ENCODE assay signal across 10 cellular contexts in genomic region chr10:13708256-13708990, GRCh38.
DNase-seq lines count a peak whose midpoint lies in the region; ATAC-seq and TF ChIP-seq lines count a peak whose summit lies in the region.
"Had no signal": no experiment of that assay in that cellular context is flagged by ENCODE, and none has a peak within 500 bp of the region (broad histone marks: within the 10 kb centered on the region; RNA-seq: fewer than 3 reads in every experiment).

No MANE protein-coding gene starts in this region.

- WGBS in IMR-90 (ENCODE audit: extremely low coverage in 2 of 2, insufficient read length in 1 of 2), 2 experiments: 100% methylated on average over 1 of the region's 8 CpGs; no CpG with 5 or more reads in 1 of the 2 experiments

- H2AK5ac ChIP-seq in IMR-90 (ENCODE audit: low read depth, low read length): peak overlapping the region; percentile 93

- H3K27ac ChIP-seq in IMR-90 (ENCODE audit: insufficient read depth, low read length): peak overlapping the region; percentile 92
- H3K27ac ChIP-seq in naive thymus-derived CD4-positive, alpha-beta T cell (ENCODE audit: low read depth, low read length): no peak overlapping the region

- TF ChIP-seq CTCF in AG10803 (conservative IDR thresholded peaks at IDR 0.05; ENCODE audit: low read length) (no peak), IMR-90 (conservative IDR thresholded peaks at IDR 0.05; ENCODE audit: low read depth, low read length) (no peak)

- no peaks in the 10 kb centered on the region for H3K9me3 Mint-ChIP-seq in dendritic cell treated with granulocyte-macrophage colony-stimulating factor and Interleukin-4, amounts not matched to agents 40 ng/mL and 50 ng/mL, for 4 days
- no peaks in the 10 kb centered on the region for H3K9me3 Mint-ChIP-seq in naive thymus-derived CD4-positive, alpha-beta T cell
- no peaks in the 10 kb centered on the region for H3K9me3 Mint-ChIP-seq in effector memory CD8-positive, alpha-beta T cell
- H3K9me3 Mint-ChIP-seq: activated CD4-positive, alpha-beta memory T cell treated with anti-CD3 and anti-CD28 coated beads, Interleukin-2, amount 10 ng/mL, durations not matched to agents 7 days and 5 days had no signal

- H3K9me1 ChIP-seq in IMR-90 (ENCODE audit: insufficient read depth, low read length): peaks cover 18% of the 10 kb centered on the region; the same call in 1 of the 2 replicates

- dilution Hi-C loops in IMR-90 (cut with HindIII; ENCODE audit: low sequenced_read_pairs, unreplicated experiment): no loop called here

- H3K36me3 Mint-ChIP-seq in dendritic cell treated with granulocyte-macrophage colony-stimulating factor and Interleukin-4, amounts not matched to agents 40 ng/mL and 50 ng/mL, for 4 days (ENCODE audit: low read depth): peaks cover 12% of the 10 kb centered on the region
- H3K36me3 Mint-ChIP-seq in naive thymus-derived CD4-positive, alpha-beta T cell: peaks cover 0 to 3% (median 0%) of the 10 kb centered on the region in 5 donors
- H3K36me3 Mint-ChIP-seq in effector memory CD8-positive, alpha-beta T cell (ENCODE audit: insufficient read depth): no peaks in the 10 kb centered on the region

- peaks cover 88% of the 10 kb centered on the region for H3K4me1 Mint-ChIP-seq in dendritic cell treated with granulocyte-macrophage colony-stimulating factor and Interleukin-4, amounts not matched to agents 40 ng/mL and 50 ng/mL, for 4 days (ENCODE audit: low read depth)
- peaks cover 10 to 30% (median 21%) of the 10 kb centered on the region in 7 donors for H3K4me1 Mint-ChIP-seq in naive thymus-derived CD4-positive, alpha-beta T cell
- peaks cover 16% of the 10 kb centered on the region in 2 donors for H3K4me1 Mint-ChIP-seq in effector memory CD8-positive, alpha-beta T cell (ENCODE audit: low read depth in 2 of 2)

- peak overlapping the region; percentile 24 for H3K4me3 Mint-ChIP-seq in dendritic cell treated with granulocyte-macrophage colony-stimulating factor and Interleukin-4, amounts not matched to agents 40 ng/mL and 50 ng/mL, for 4 days
- H3K4me3 Mint-ChIP-seq in naive thymus-derived CD4-positive, alpha-beta T cell: peak overlapping the region in 9 of 10 donors; percentile 48 to 87 (median 79)
- H3K4me3 Mint-ChIP-seq in effector memory CD8-positive, alpha-beta T cell: peak overlapping the region in 1 of 2 donors; percentile 59

- peak overlapping the region; percentile 18 for H2AK9ac ChIP-seq in IMR-90 (replicated peaks; ENCODE audit: low read depth, low read length, poor library complexity)

- DNase-seq in AG10803 (ENCODE audit: low read depth) (no peak), IMR-90 (no peak), NCI-H2196 (lab: John Stamatoyannopoulos, UW; ENCODE audit: unreplicated experiment) (no peak)
- no peak for DNase-seq in naive thymus-derived CD4-positive, alpha-beta T cell
- no peak for DNase-seq in effector memory CD8-positive, alpha-beta T cell
- DNase-seq: activated CD4-positive, alpha-beta memory T cell treated with anti-CD3 and anti-CD28 coated beads, Interleukin-2, amount 10 ng/mL, durations not matched to agents 7 days and 5 days; left lung had no signal

- H3K27me3 ChIP-seq in IMR-90 (ENCODE audit: control insufficient read depth, insufficient read depth, low read length): no peaks in the 10 kb centered on the region
- H3K27me3 ChIP-seq in naive thymus-derived CD4-positive, alpha-beta T cell (ENCODE audit: control insufficient read depth in 2 of 2, insufficient read depth in 2 of 2, low read length in 2 of 2): peaks cover 2 to 4% of the 10 kb centered on the region in 2 donors
- H3K27me3 ChIP-seq: left lung had no signal

- H3K56ac ChIP-seq in IMR-90 (ENCODE audit: extremely low read depth, insufficient read depth, low read length): peak overlapping the region; percentile 86; the same call in 1 of the 2 replicates

- H4K91ac ChIP-seq in IMR-90 (ENCODE audit: insufficient read depth, low read depth, low read length): peak overlapping the region; percentile 88

- H3K4ac ChIP-seq in IMR-90 (ENCODE audit: low read depth, low read length): peak overlapping the region; percentile 90

- H3K27me3 Mint-ChIP-seq in dendritic cell treated with granulocyte-macrophage colony-stimulating factor and Interleukin-4, amounts not matched to agents 40 ng/mL and 50 ng/mL, for 4 days: peaks cover 2% of the 10 kb centered on the region
- peaks cover 21 to 45% (median 36%) of the 10 kb centered on the region in 5 donors for H3K27me3 Mint-ChIP-seq in naive thymus-derived CD4-positive, alpha-beta T cell
- peaks cover 45 to 90% of the 10 kb centered on the region in 2 donors for H3K27me3 Mint-ChIP-seq in effector memory CD8-positive, alpha-beta T cell

- peak overlapping the region; percentile 80 for H3K18ac ChIP-seq in IMR-90 (ENCODE audit: low read depth, low read length)

- H3K36me3 ChIP-seq in IMR-90 (ENCODE audit: control insufficient read depth, insufficient read depth, low read length): no peaks in the 10 kb centered on the region
- no peaks in the 10 kb centered on the region for H3K36me3 ChIP-seq in naive thymus-derived CD4-positive, alpha-beta T cell (ENCODE audit: control insufficient read depth in 2 of 3, insufficient read depth in 3 of 3, low read length in 3 of 3)
- H3K36me3 ChIP-seq: left lung had no signal

- no TSS peak for BruUV-seq in IMR-90 (replicated peaks; lab: Mats Ljungman, UMichigan)

- H3K4me2 ChIP-seq in IMR-90 (ENCODE audit: low read depth, low read length): peak overlapping the region; percentile 58

- POLR2A ChIA-PET in IMR-90 (lab: Charles Lee; ENCODE audit: unreplicated experiment): interaction anchor here (1.0 to 1.2 kb wide), 2 partner anchors 8 to 10 kb away, joined by 3 read pairs; no protein-coding TSS in a partner anchor
- POLR2A ChIA-PET in naive thymus-derived CD4-positive, alpha-beta T cell (lab: Charles Lee): no interaction called here

- H4K5ac ChIP-seq in IMR-90 (ENCODE audit: low read depth, low read length): peak overlapping the region; percentile 92

- H3K79me1 ChIP-seq in IMR-90 (ENCODE audit: low read depth in 1 of 2, low read length in 2 of 2): peaks cover 9 to 79% of the 10 kb centered on the region in 2 experiments

- H2AFZ ChIP-seq in IMR-90 (replicated peaks; ENCODE audit: low read length, poor library complexity): no peak overlapping the region

- H3K23ac ChIP-seq in IMR-90 (ENCODE audit: low read depth, low read length): peak overlapping the region; percentile 96; the same call in 1 of the 2 replicates

- peaks cover 28% of the 10 kb centered on the region for H3K4me1 ChIP-seq in IMR-90 (ENCODE audit: control insufficient read depth, insufficient read depth, low read length)
- no peaks in the 10 kb centered on the region for H3K4me1 ChIP-seq in naive thymus-derived CD4-positive, alpha-beta T cell (ENCODE audit: control insufficient read depth in 2 of 2, insufficient read depth in 2 of 2, low read length in 2 of 2)

- 0 out of 2 replicates have a peak, but pooled peaks cover under 1% of the 10 kb centered on the region for H4K20me1 ChIP-seq in IMR-90 (ENCODE audit: insufficient read depth, low read length)

- peak overlapping the region; percentile 83 for H3K9ac ChIP-seq in IMR-90 (ENCODE audit: low read depth, low read length)

- no peaks in the 10 kb centered on the region for H3K9me3 ChIP-seq in IMR-90 (ENCODE audit: control insufficient read depth, insufficient read depth, low read length)
- no peaks in the 10 kb centered on the region for H3K9me3 ChIP-seq in naive thymus-derived CD4-positive, alpha-beta T cell (ENCODE audit: control insufficient read depth in 2 of 3, low read length in 3 of 3)
- H3K9me3 ChIP-seq: left lung had no signal

- TF ChIP-seq RAD21 in IMR-90 (IDR thresholded peaks at IDR 0.05; ENCODE audit: low read length): no peak

- H2BK120ac ChIP-seq in IMR-90 (ENCODE audit: low read depth, low read length): peak overlapping the region; percentile 80

- H2BK20ac ChIP-seq in IMR-90 (ENCODE audit: low read depth, low read length): peak overlapping the region; percentile 76; the same call in 1 of the 2 replicates

- peak overlapping the region; percentile 87 for H2BK5ac ChIP-seq in IMR-90 (ENCODE audit: low read depth, low read length, poor library complexity, severe bottlenecking)

- CTCF ChIA-PET in IMR-90 (lab: Yijun Ruan, JAX): interaction anchor here (0.6 to 1.5 kb wide), 3 partner anchors 10 to 95 kb away, joined by 3 read pairs; no protein-coding TSS in a partner anchor
- CTCF ChIA-PET in naive thymus-derived CD4-positive, alpha-beta T cell (lab: Charles Lee): interaction anchor here (0.6 to 1.8 kb wide), 2 partner anchors 68 to 86 kb away, joined by 4 to 5 read pairs; no protein-coding TSS in a partner anchor

- no peak for TF ChIP-seq POLR2A in IMR-90 (IDR thresholded peaks at IDR 0.05; ENCODE audit: low read depth, low read length)

- no peak for ATAC-seq in IMR-90 (ENCODE audit: low read depth)
- no peak for ATAC-seq in naive thymus-derived CD4-positive, alpha-beta T cell
- no peak for ATAC-seq in HG02885 (IDR thresholded peaks at IDR 0.05; ENCODE audit: poor library complexity, unreplicated experiment)
- ATAC-seq in effector memory CD8-positive, alpha-beta T cell (replicated peaks): no peak
- no peak for ATAC-seq in GM18511 (IDR thresholded peaks at IDR 0.05; ENCODE audit: unreplicated experiment)

- peak overlapping the region; percentile 66; the same call in 2 of the 3 replicates for H2BK15ac ChIP-seq in IMR-90 (ENCODE audit: low read depth, low read length)

- intact Hi-C loops in IMR-90 (cut with micrococcal nuclease): loop anchor here (5.0 kb wide), 1 partner anchor 46 kb away; no protein-coding TSS in a partner anchor
- intact Hi-C loops in dendritic cell treated with granulocyte-macrophage colony-stimulating factor and Interleukin-4, amounts not matched to agents 40 ng/mL and 50 ng/mL, for 4 days (cut with micrococcal nuclease): loop anchor here (5.0 kb wide), 2 partner anchors 49 to 69 kb away; no protein-coding TSS in a partner anchor
- intact Hi-C loops in naive thymus-derived CD4-positive, alpha-beta T cell (cut with micrococcal nuclease): no loop called here

- H3K27ac Mint-ChIP-seq in dendritic cell treated with granulocyte-macrophage colony-stimulating factor and Interleukin-4, amounts not matched to agents 40 ng/mL and 50 ng/mL, for 4 days: no peak overlapping the region
- H3K27ac Mint-ChIP-seq in naive thymus-derived CD4-positive, alpha-beta T cell: peak overlapping the region in 2 of 9 donors; percentile 9 to 39
- H3K27ac Mint-ChIP-seq in effector memory CD8-positive, alpha-beta T cell: no peak overlapping the region
- H3K27ac Mint-ChIP-seq: activated CD4-positive, alpha-beta memory T cell treated with anti-CD3 and anti-CD28 coated beads, Interleukin-2, amount 10 ng/mL, durations not matched to agents 7 days and 5 days had no signal

- peak overlapping the region; percentile 22 for H3K4me3 ChIP-seq in AG10803 (ENCODE audit: low read length)
- H3K4me3 ChIP-seq in IMR-90 (ENCODE audit: insufficient read depth, low read depth, low read length): 0 out of 2 replicates have a peak overlapping the region, but pooled peaks have one; percentile 6
- no peak overlapping the region for H3K4me3 ChIP-seq in naive thymus-derived CD4-positive, alpha-beta T cell (ENCODE audit: low read length)

- peak overlapping the region; percentile 57 to 92 for H4K8ac ChIP-seq in IMR-90 (ENCODE audit: low read depth in 2 of 2, low read length in 2 of 2)

- in situ Hi-C loops in IMR-90 (cut with MboI; ENCODE audit: low sequenced_read_pairs): no loop called here

- H3K14ac ChIP-seq in IMR-90 (replicated peaks; ENCODE audit: low read depth, low read length): peak overlapping the region; percentile 98

TF ChIP-seq in IMR-90, 13 proteins besides CTCF, POLR2A, EP300 and RAD21 (continues in another document):
- no peak for TF ChIP-seq BHLHE40 (IDR thresholded peaks at IDR 0.05; ENCODE audit: low read depth, low read length)

Comparison
In these comparisons a context has a peak if more than half of its experiments do, and no peak if none do; other contexts are left out.
1. intact Hi-C loops: an anchor here in IMR-90 (5.0 kb wide) and dendritic cell treated with granulocyte-macrophage colony-stimulating factor and Interleukin-4, amounts not matched to agents 40 ng/mL and 50 ng/mL, for 4 days (5.0 kb wide); none called in naive thymus-derived CD4-positive, alpha-beta T cell.